33 cellular contexts compared by ENCODE assay signal in the genomic region with DNA sequence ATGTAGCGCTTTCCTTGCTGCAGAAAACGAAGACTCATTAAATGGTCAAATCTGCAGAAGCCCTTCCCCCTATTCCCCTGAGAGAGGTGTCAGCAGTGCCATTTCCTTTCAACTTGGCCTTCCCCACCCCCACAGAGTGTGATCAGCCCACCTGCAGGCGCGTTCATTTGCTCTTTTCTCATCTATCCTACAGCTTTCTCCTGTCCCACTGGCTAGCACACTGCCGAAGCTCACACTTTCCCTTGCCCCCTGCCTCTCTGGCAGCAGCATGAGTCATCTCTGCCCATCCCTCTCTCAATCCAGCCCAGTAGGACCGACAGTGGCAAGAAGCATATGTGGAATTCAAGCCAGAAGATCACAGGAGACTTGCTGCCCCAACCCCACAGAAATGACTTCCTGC.
DNase-seq lines count a peak whose midpoint lies in the region; ATAC-seq, FAIRE-seq and TF ChIP-seq lines count a peak whose summit lies in the region.
"Had no signal": no experiment of that assay in that cellular context is flagged by ENCODE, and none has a peak within 500 bp of the region (broad histone marks: within the 10 kb centered on the region; RNA-seq: fewer than 3 reads in every experiment).

No MANE protein-coding gene starts in this region.

- no peaks in the 10 kb centered on the region for H3K36me3 Mint-ChIP-seq in nephron progenitor cell (ENCODE audit: low read depth)
- H3K36me3 Mint-ChIP-seq: activated CD8-positive, alpha-beta memory T cell treated with anti-CD3 and anti-CD28 coated beads, Interleukin-2, amount 10 ng/mL, durations not matched to agents 7 days and 5 days; activated naive CD4-positive, alpha-beta T cell treated with anti-CD3 and anti-CD28 coated beads, Interleukin-2, amount 10 ng/mL, durations not matched to agents 7 days and 5 days; type B pancreatic cell had no signal

- H3K4me3 Mint-ChIP-seq in nephron progenitor cell: peak overlapping the region; percentile 18
- H3K4me3 Mint-ChIP-seq: activated CD8-positive, alpha-beta memory T cell treated with anti-CD3 and anti-CD28 coated beads, Interleukin-2, amount 10 ng/mL, durations not matched to agents 7 days and 5 days; activated naive CD4-positive, alpha-beta T cell treated with anti-CD3 and anti-CD28 coated beads, Interleukin-2, amount 10 ng/mL, durations not matched to agents 7 days and 5 days; activated T-helper 1 cell treated with anti-CD3 and anti-CD28 coated beads, Interleukin-12 subunit alpha, Interleukin-12 subunit beta, Interleukin-2, Interleukin-4 antibody, amounts not matched to agents 30 ng/mL and 10 ng/mL and 1 ng/mL, durations not matched to agents 14 hours and 24 hours and 36 hours; type B pancreatic cell had no signal

- peak overlapping the region in 1 of 4 experiments; percentile 10; a peak in 2 of 7 replicates for H3K9ac ChIP-seq in H1 (replicated peaks in 1 of 4; ENCODE audit: extremely low read depth in 1 of 4, low read depth in 3 of 4, low read length in 3 of 4)

- H3K4me1 Mint-ChIP-seq in nephron progenitor cell: peaks cover 47% of the 10 kb centered on the region
- H3K4me1 Mint-ChIP-seq: activated CD8-positive, alpha-beta memory T cell treated with anti-CD3 and anti-CD28 coated beads, Interleukin-2, amount 10 ng/mL, durations not matched to agents 7 days and 5 days; activated naive CD4-positive, alpha-beta T cell treated with anti-CD3 and anti-CD28 coated beads, Interleukin-2, amount 10 ng/mL, durations not matched to agents 7 days and 5 days had no signal

- H2AFZ ChIP-seq in H1 (ENCODE audit: low read length): peak overlapping the region; percentile 16; the same call in 1 of the 2 replicates
- H2AFZ ChIP-seq: hepatocyte had no signal

- H3K4me1 ChIP-seq in H1 (replicated peaks in 1 of 4; ENCODE audit: control insufficient read depth in 3 of 4, insufficient read depth in 4 of 4, low read length in 3 of 4): peaks cover 0 to 6% (median 2%) of the 10 kb centered on the region in 4 experiments; a peak in 4 of 7 replicates
- H3K4me1 ChIP-seq: BE2C, breast epithelium, foreskin keratinocyte, HAP-1 had no signal

- peak in 1 of 2 experiments; percentile 36; a peak in 1 of 3 replicates for TF ChIP-seq EP300 in H1 (IDR thresholded peaks at IDR 0.05; ENCODE audit: borderline replicate concordance in 1 of 2, low read depth in 2 of 2, low read length in 2 of 2)

- no peak overlapping the region for H3K4me3 ChIP-seq in H1 (ENCODE audit: extremely low read depth in 1 of 4, insufficient read depth in 2 of 4, low read depth in 3 of 4, low read length in 4 of 4)
- H3K4me3 ChIP-seq: breast epithelium, HAP-1, hepatocyte, skin epidermis had no signal

- H3K27me3 ChIP-seq in H1 (replicated peaks in 1 of 4; ENCODE audit: control insufficient read depth in 3 of 4, extremely low read depth in 1 of 4, insufficient read depth in 3 of 4, low read length in 3 of 4): no peaks in the 10 kb centered on the region
- H3K27me3 ChIP-seq: BE2C, breast epithelium, hepatocyte had no signal

- H3K18ac ChIP-seq in H1 (ENCODE audit: extremely low read depth, low read length): no peak overlapping the region

- peak overlapping the region; percentile 34 for H2BK120ac ChIP-seq in H1 (replicated peaks; ENCODE audit: low read depth, low read length)

- no peak overlapping the region for H3K56ac ChIP-seq in H1 (replicated peaks; ENCODE audit: insufficient read length, low read depth, low read length)

- peak overlapping the region; percentile 21 to 44; a peak in 2 of 4 replicates for H3K4me2 ChIP-seq in H1 (ENCODE audit: insufficient read depth in 1 of 2, low read depth in 2 of 2, low read length in 2 of 2)
- H3K4me2 ChIP-seq: hepatocyte had no signal

- TF ChIP-seq RAD21 in H1 (IDR thresholded peaks at IDR 0.05 in 1 of 2, conservative IDR thresholded peaks at IDR 0.05 in 1 of 2; ENCODE audit: low read depth in 2 of 2, low read length in 2 of 2): 0 out of 4 replicates have a peak, but pooled peaks of 1 of the 2 experiments have one; percentile 7

- DNase-seq in EH (ENCODE audit: low read depth): peak; percentile 19
- DNase-seq in M059J (ENCODE audit: low read depth): peak; percentile 17
- DNase-seq in H1 (ENCODE audit: low read depth in 1 of 2, low spot score in 2 of 2): peak; percentile 36 to 55
- no peak for DNase-seq in nephron progenitor cell
- no peak for DNase-seq in activated CD4-positive, CD25-positive, alpha-beta regulatory T cell treated with anti-CD3 and anti-CD28 coated beads, Interleukin-2, amount 50 U/mL, for 72 hours
- no peak for DNase-seq in NCI-H1092 (lab: John Stamatoyannopoulos, UW)
- DNase-seq: activated CD4-positive, alpha-beta T cell treated with anti-CD3 and anti-CD28 coated beads for 4 hours; activated CD8-positive, alpha-beta memory T cell treated with anti-CD3 and anti-CD28 coated beads, Interleukin-2, amount 10 ng/mL, durations not matched to agents 7 days and 5 days; activated naive CD4-positive, alpha-beta T cell treated with anti-CD3 and anti-CD28 coated beads, Interleukin-2, amount 10 ng/mL, durations not matched to agents 7 days and 5 days; amniotic stem cell; BE2C; COR-L47; DMS79; effector memory CD4-positive, alpha-beta T cell; foreskin keratinocyte; IMR-90; kidney glomerular epithelial cell; NCI-H1417 treated with DMSO at 0.1 percent for 48 hours; NCI-H446 treated with DMSO at 0.1 percent for 48 hours; NK-92 treated with Interleukin-12 subunit alpha and Interleukin-12 subunit beta, amount 100 ng/mL, for 24 hours; SIG-M5; T-helper 1 cell had no signal

- H2BK15ac ChIP-seq in H1 (ENCODE audit: low read length): peak overlapping the region; percentile 95; the same call in 1 of the 2 replicates

- H3K4ac ChIP-seq in H1 (replicated peaks; ENCODE audit: insufficient read length, low read depth, low read length): no peak overlapping the region

- FAIRE-seq in H1 (lab: Jason Lieb, UNC): no peak
- FAIRE-seq: colon had no signal

- 41% methylated on average over 6 of the region's 6 CpGs; no CpG with 5 or more reads in 1 of the 2 experiments for WGBS in H1 (ENCODE audit: extremely low coverage in 1 of 2, insufficient coverage in 1 of 2, insufficient read length in 1 of 2, insufficient replicate concordance in 2 of 2, low coverage in 1 of 2, low lambda C conversion rate in 2 of 2, missing lambda C conversion rate in 1 of 2), 2 experiments

- no peak overlapping the region for H3K27ac ChIP-seq in H1 (ENCODE audit: low read depth, low read length)
- H3K27ac ChIP-seq: breast epithelium, foreskin keratinocyte, hepatocyte, HL-60, skin epidermis had no signal

- H2BK12ac ChIP-seq in H1 (ENCODE audit: low read depth, low read length): peak overlapping the region; percentile 85; the same call in 1 of the 2 replicates

- peaks cover 7% of the 10 kb centered on the region for H3K27me3 Mint-ChIP-seq in nephron progenitor cell (ENCODE audit: low read depth, poor library complexity)
- H3K27me3 Mint-ChIP-seq: activated CD8-positive, alpha-beta memory T cell treated with anti-CD3 and anti-CD28 coated beads, Interleukin-2, amount 10 ng/mL, durations not matched to agents 7 days and 5 days; activated naive CD4-positive, alpha-beta T cell treated with anti-CD3 and anti-CD28 coated beads, Interleukin-2, amount 10 ng/mL, durations not matched to agents 7 days and 5 days; type B pancreatic cell had no signal

- TF ChIP-seq POLR2A in H1 (IDR thresholded peaks at IDR 0.05; ENCODE audit: control extremely low read depth in 1 of 2, low read depth in 2 of 2, low read length in 2 of 2): no peak

- TF ChIP-seq CTCF in H1 (IDR thresholded peaks at IDR 0.05; ENCODE audit: control extremely low read depth in 1 of 3, insufficient read depth in 1 of 3, low read depth in 1 of 3, low read length in 3 of 3) (no peak), nephron progenitor cell (IDR thresholded peaks at IDR 0.05) (no peak)

- no peaks in the 10 kb centered on the region for H3K79me2 ChIP-seq in H1 (ENCODE audit: control insufficient read depth in 1 of 2, insufficient read depth in 2 of 2, low read length in 2 of 2)
- H3K79me2 ChIP-seq: hepatocyte had no signal

- no peak overlapping the region for H3K14ac ChIP-seq in H1 (ENCODE audit: insufficient read length)

- no peak overlapping the region for H4K91ac ChIP-seq in H1 (replicated peaks; ENCODE audit: insufficient read length, low read length)

- H3K27ac Mint-ChIP-seq in nephron progenitor cell: no peak overlapping the region
- H3K27ac Mint-ChIP-seq: activated CD8-positive, alpha-beta memory T cell treated with anti-CD3 and anti-CD28 coated beads, Interleukin-2, amount 10 ng/mL, durations not matched to agents 7 days and 5 days; activated naive CD4-positive, alpha-beta T cell treated with anti-CD3 and anti-CD28 coated beads, Interleukin-2, amount 10 ng/mL, durations not matched to agents 7 days and 5 days; activated T-helper 1 cell treated with anti-CD3 and anti-CD28 coated beads, Interleukin-12 subunit alpha, Interleukin-12 subunit beta, Interleukin-2, Interleukin-4 antibody, amounts not matched to agents 30 ng/mL and 10 ng/mL and 1 ng/mL, durations not matched to agents 14 hours and 24 hours and 36 hours; type B pancreatic cell had no signal

- POLR2A ChIA-PET in H1 (lab: Charles Lee; ENCODE audit: partially characterized antibody): interaction anchor here (1.0 kb wide), 1 partner anchor 140 kb away, joined by 4 read pairs; no protein-coding TSS in a partner anchor

- no peak overlapping the region for H3K23ac ChIP-seq in H1 (ENCODE audit: insufficient read length)

- no peaks in the 10 kb centered on the region for H3K36me3 ChIP-seq in H1 (ENCODE audit: control insufficient read depth in 2 of 4, insufficient read depth in 4 of 4, low read length in 3 of 4)
- H3K36me3 ChIP-seq: BE2C, breast epithelium, HAP-1 had no signal

- no peaks in the 10 kb centered on the region for H3K9me3 Mint-ChIP-seq in nephron progenitor cell
- H3K9me3 Mint-ChIP-seq: activated naive CD4-positive, alpha-beta T cell treated with anti-CD3 and anti-CD28 coated beads, Interleukin-2, amount 10 ng/mL, durations not matched to agents 7 days and 5 days; activated T-helper 1 cell treated with anti-CD3 and anti-CD28 coated beads, Interleukin-12 subunit alpha, Interleukin-12 subunit beta, Interleukin-2, Interleukin-4 antibody, amounts not matched to agents 30 ng/mL and 10 ng/mL and 1 ng/mL, durations not matched to agents 14 hours and 24 hours and 36 hours; type B pancreatic cell had no signal

- no peaks in the 10 kb centered on the region for H4K20me1 ChIP-seq in H1 (replicated peaks in 1 of 2; ENCODE audit: control insufficient read depth in 1 of 2, insufficient read depth in 2 of 2, low read length in 2 of 2)

- H3K9me3 ChIP-seq in H1 (ENCODE audit: insufficient read depth in 2 of 2, low read depth in 1 of 2, low read length in 1 of 2): no peaks in the 10 kb centered on the region
- H3K9me3 ChIP-seq: BE2C, breast epithelium, HAP-1 had no signal

- 0 out of 2 replicates have a peak overlapping the region, but pooled peaks have one; percentile 16 for H2BK20ac ChIP-seq in H1 (ENCODE audit: low read length)

- ATAC-seq in activated CD4-positive, CD25-positive, alpha-beta regulatory T cell treated with anti-CD3 and anti-CD28 coated beads, Interleukin-2, amount 50 U/mL, for 24 hours: no peak
- ATAC-seq in GM21381 (IDR thresholded peaks at IDR 0.05; ENCODE audit: unreplicated experiment): no peak
- ATAC-seq: activated CD8-positive, alpha-beta memory T cell treated with anti-CD3 and anti-CD28 coated beads, Interleukin-2, amount 10 ng/mL, durations not matched to agents 7 days and 5 days; foreskin keratinocyte; Panc1 had no signal

- H4K5ac ChIP-seq in H1 (ENCODE audit: insufficient read length, low read depth, low read length): no peak overlapping the region

- CTCF ChIA-PET in H1 (lab: Charles Lee; ENCODE audit: partially characterized antibody): interaction anchor here (0.6 to 6.5 kb wide), 6 partner anchors 12 to 617 kb away, joined by 3 to 78 read pairs (median 9); no protein-coding TSS in a partner anchor

- H2BK5ac ChIP-seq in H1 (ENCODE audit: low read depth, low read length): peak overlapping the region; percentile 48; the same call in 1 of the 2 replicates

- no peak overlapping the region for H2AK5ac ChIP-seq in H1 (ENCODE audit: low read depth, low read length)

- no peaks in the 10 kb centered on the region for H3K79me1 ChIP-seq in H1 (ENCODE audit: low read depth, low read length)

- H4K8ac ChIP-seq in H1 (ENCODE audit: extremely low read depth, insufficient read depth, low read length): no peak overlapping the region; the same call in 1 of the 2 replicates

- H3K23me2 ChIP-seq in H1 (ENCODE audit: low read depth, low read length): 0 out of 2 replicates have a peak, but pooled peaks cover 2% of the 10 kb centered on the region

Comparison
In these comparisons a context has a peak if more than half of its experiments do, and no peak if none do; other contexts are left out.
1. DNase-seq: peak in EH (single experiment), M059J (single experiment) and H1 (2 of 2); none in nephron progenitor cell (single experiment), activated CD4-positive, CD25-positive, alpha-beta regulatory T cell treated with anti-CD3 and anti-CD28 coated beads, Interleukin-2, amount 50 U/mL, for 72 hours (single experiment) and NCI-H1092 (single experiment).